In genomic region chr2:52404046-52404445, GRCh38 we compare ENCODE assay signal across 28 cellular contexts.
"Had no signal": no experiment of that assay in that cellular context is flagged by ENCODE, and none has a peak within 500 bp of the region (broad histone marks: within the 10 kb centered on the region; RNA-seq: fewer than 3 reads in every experiment).

No MANE protein-coding gene starts in this region.

- H3K36me3 Mint-ChIP-seq: T-cell had no signal

- H3K4me3 Mint-ChIP-seq: T-cell had no signal

- ATAC-seq: T-cell had no signal

- H3K27me3 Mint-ChIP-seq: T-cell had no signal

- H3K27me3 ChIP-seq: Peyer's patch, SJSA1 had no signal

- H3K4me2 ChIP-seq: KMS-11, SK-N-SH had no signal

- H3K36me3 ChIP-seq: Peyer's patch, SJSA1 had no signal

- H3K9me3 ChIP-seq: Peyer's patch, SJSA1, SK-N-SH had no signal

- H3K4me3 ChIP-seq: Peyer's patch, SJSA1 had no signal

- H3K9ac ChIP-seq: KMS-11, SK-N-SH had no signal

- H3K4me1 Mint-ChIP-seq: T-cell had no signal

- H3K4me1 ChIP-seq: Peyer's patch, SJSA1 had no signal

- H3K27ac Mint-ChIP-seq: T-cell had no signal

- H3K27ac ChIP-seq: KMS-11, Peyer's patch, SJSA1 had no signal

- H3K9me2 ChIP-seq: SK-N-SH had no signal

- DNase-seq: Karpas-422, MM.1S, NCI-H1092, NCI-H1105, NCI-H1417 treated with DMSO at 0.1 percent for 48 hours, NCI-H1436 treated with DMSO at 0.1 percent for 48 hours, NCI-H1694 treated with DMSO at 0.1 percent for 48 hours, NCI-H187 treated with DMSO at 0.1 percent for 48 hours, NCI-H2029, NCI-H2081, NCI-H2171 treated with DMSO at 0.1 percent for 48 hours, NCI-H2227 treated with DMSO at 0.1 percent for 48 hours, NCI-H345, NCI-H446 treated with DMSO at 0.1 percent for 48 hours, NCI-H510A, NCI-H524, NCI-H526, NCI-H69, NCI-H748 treated with DMSO at 0.1 percent for 48 hours, NCI-H82, Peyer's patch, Right ventricle myocardium superior, RPMI8226, SHP77 treated with DMSO at 0.1 percent for 48 hours, SK-N-SH, T-cell had no signal
